Comparison of ENCODE assay signal across 1 cellular context in the genomic region with DNA sequence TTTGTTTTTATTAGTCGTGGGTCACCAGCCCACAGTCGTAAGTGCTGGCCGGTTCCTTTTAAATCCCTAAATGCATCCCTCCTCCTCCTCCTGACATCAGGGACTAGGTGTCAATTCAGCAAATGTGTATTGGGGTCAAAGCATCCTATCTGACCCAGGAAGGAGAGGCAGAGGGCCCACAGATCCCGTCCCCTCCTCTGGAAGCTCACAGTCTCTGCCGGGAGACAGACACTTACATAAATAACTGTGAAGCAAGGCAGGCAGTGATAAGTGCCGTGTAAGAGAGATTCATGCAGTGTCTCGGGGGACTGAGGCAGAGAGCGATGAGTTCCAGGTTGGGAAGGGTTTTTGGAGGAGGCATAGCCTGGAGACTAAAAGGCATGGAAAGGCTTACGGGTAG.
TF ChIP-seq lines count a peak whose summit lies in the region.

No MANE protein-coding gene starts in this region.

TF ChIP-seq in GM23338, 12 proteins besides CTCF, POLR2A, EP300 and RAD21 (continued from another document):
- TF ChIP-seq ZNF462 (CRISPR knock-in tag; IDR thresholded peaks at IDR 0.05) (no peak), CREB1 (CRISPR knock-in tag; IDR thresholded peaks at IDR 0.05; ENCODE audit: low read depth) (no peak), ETS1 (IDR thresholded peaks at IDR 0.05) (no peak), POLR2AphosphoS5 (IDR thresholded peaks at IDR 0.05; ENCODE audit: low read depth) (no peak), ZNF331 (CRISPR knock-in tag; IDR thresholded peaks at IDR 0.05; ENCODE audit: low read depth) (no peak), EZH2 (IDR thresholded peaks at IDR 0.05; ENCODE audit: low read depth, unreplicated experiment) (no peak), JUNB (IDR thresholded peaks at IDR 0.05; ENCODE audit: unreplicated experiment) (no peak), ZNF114 (CRISPR knock-in tag; IDR thresholded peaks at IDR 0.05) (no peak), EZH2phosphoT487 (IDR thresholded peaks at IDR 0.05; ENCODE audit: unreplicated experiment) (no peak)
